ENCODE assay signal across 1 cellular context in the genomic region with DNA sequence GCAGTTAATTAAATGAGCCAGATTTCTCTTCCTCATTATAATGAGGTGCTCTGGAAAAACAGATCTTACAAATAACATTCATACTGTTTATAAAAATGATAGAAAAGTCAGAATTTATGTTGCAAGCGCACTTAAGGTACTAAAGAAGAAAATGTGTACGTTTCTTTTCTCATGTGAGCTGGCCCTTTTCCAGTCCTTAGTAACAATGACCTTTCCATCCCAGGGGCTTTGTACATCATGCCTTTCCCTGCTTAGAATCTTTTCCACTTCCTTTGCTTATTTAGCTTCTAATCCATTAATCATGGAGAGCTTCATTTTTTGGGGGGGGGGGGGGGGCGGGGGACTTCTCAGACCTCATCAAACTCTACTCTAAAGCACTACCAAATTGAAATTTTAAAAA.
TF ChIP-seq lines count a peak whose summit lies in the region.

No MANE protein-coding gene starts in this region.

TF ChIP-seq in WTC11, 78 proteins besides CTCF, POLR2A, EP300 and RAD21 (continued from another document):
- TF ChIP-seq, protein P1, sequence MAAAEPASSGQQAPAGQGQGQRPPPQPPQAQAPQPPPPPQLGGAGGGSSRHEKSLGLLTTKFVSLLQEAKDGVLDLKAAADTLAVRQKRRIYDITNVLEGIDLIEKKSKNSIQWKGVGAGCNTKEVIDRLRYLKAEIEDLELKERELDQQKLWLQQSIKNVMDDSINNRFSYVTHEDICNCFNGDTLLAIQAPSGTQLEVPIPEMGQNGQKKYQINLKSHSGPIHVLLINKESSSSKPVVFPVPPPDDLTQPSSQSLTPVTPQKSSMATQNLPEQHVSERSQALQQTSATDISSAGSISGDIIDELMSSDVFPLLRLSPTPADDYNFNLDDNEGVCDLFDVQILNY (CRISPR knock-in tag; IDR thresholded peaks at IDR 0.05): no peak
- TF ChIP-seq CBFB (CRISPR knock-in tag; IDR thresholded peaks at IDR 0.05; ENCODE audit: low read depth): no peak
- TF ChIP-seq, protein P2, sequence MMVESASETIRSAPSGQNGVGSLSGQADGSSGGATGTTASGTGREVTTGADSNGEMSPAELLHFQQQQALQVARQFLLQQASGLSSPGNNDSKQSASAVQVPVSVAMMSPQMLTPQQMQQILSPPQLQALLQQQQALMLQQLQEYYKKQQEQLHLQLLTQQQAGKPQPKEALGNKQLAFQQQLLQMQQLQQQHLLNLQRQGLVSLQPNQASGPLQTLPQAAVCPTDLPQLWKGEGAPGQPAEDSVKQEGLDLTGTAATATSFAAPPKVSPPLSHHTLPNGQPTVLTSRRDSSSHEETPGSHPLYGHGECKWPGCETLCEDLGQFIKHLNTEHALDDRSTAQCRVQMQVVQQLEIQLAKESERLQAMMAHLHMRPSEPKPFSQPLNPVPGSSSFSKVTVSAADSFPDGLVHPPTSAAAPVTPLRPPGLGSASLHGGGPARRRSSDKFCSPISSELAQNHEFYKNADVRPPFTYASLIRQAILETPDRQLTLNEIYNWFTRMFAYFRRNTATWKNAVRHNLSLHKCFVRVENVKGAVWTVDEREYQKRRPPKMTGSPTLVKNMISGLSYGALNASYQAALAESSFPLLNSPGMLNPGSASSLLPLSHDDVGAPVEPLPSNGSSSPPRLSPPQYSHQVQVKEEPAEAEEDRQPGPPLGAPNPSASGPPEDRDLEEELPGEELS (CRISPR knock-in tag; IDR thresholded peaks at IDR 0.05): no peak
- TF ChIP-seq SOX15 (CRISPR knock-in tag; IDR thresholded peaks at IDR 0.05): no peak
- TF ChIP-seq ZNF232 (CRISPR knock-in tag; IDR thresholded peaks at IDR 0.05): no peak
